Comparison of ENCODE assay signal across 9 cellular contexts in the genomic region with DNA sequence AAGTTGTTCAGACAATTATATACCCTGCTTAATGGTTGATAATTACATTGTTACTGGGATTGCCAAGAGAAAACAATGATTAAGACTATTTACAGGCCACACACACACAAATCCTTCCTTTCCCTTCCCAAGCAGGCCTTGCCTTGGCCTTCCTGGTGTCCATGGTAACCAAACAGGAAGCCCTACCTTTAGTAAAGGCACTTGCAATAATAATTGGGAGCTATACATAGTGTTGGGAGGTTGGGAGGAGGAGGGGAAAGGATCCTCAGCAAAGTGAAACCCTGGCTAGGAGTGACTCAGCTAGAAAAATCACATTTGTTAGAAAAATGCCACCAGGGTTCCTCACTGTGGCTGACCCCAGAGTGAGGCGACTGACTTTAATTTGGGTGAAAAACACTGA.
DNase-seq lines count a peak whose midpoint lies in the region; ATAC-seq and TF ChIP-seq lines count a peak whose summit lies in the region.
"Had no signal": no experiment of that assay in that cellular context is flagged by ENCODE, and none has a peak within 500 bp of the region (broad histone marks: within the 10 kb centered on the region; RNA-seq: fewer than 3 reads in every experiment).

No MANE protein-coding gene starts in this region.

- ATAC-seq in GM19452 (IDR thresholded peaks at IDR 0.05; ENCODE audit: unreplicated experiment), result no peak
- ATAC-seq: left lobe of liver had no signal

- H3K9me3 Mint-ChIP-seq in activated naive CD4-positive, alpha-beta T cell treated with anti-CD3 and anti-CD28 coated beads for 36 hours, result no peaks in the 10 kb centered on the region

- H3K4me1 Mint-ChIP-seq in activated naive CD4-positive, alpha-beta T cell treated with anti-CD3 and anti-CD28 coated beads for 36 hours (ENCODE audit: low read depth), result peaks cover 44% of the 10 kb centered on the region

- peak overlapping the region; percentile 46; the same call in 1 of the 2 replicates for H3K9ac ChIP-seq in HUES64 (ENCODE audit: low read depth, low read length)

- peak; percentile 76 for DNase-seq in A172 (ENCODE audit: low spot score)
- DNase-seq in kidney glomerular epithelial cell (lab: John Stamatoyannopoulos, UW), result peak; percentile 47
- DNase-seq in activated gamma-delta T cell treated with Interleukin-2 at 50 U/mL for 16 hours, result no peak
- DNase-seq in activated naive CD4-positive, alpha-beta T cell treated with anti-CD3 and anti-CD28 coated beads for 36 hours, result no peak
- no peak for DNase-seq in activated CD8-positive, alpha-beta memory T cell treated with anti-CD3 and anti-CD28 coated beads for 24 hours

- no peaks in the 10 kb centered on the region for H3K9me3 ChIP-seq in HUES64 (ENCODE audit: insufficient read depth, low read depth, low read length)

- H3K27ac ChIP-seq in HUES64 (ENCODE audit: low read depth, low read length), result peak overlapping the region; percentile 59
- H3K27ac ChIP-seq in VCaP, result peak overlapping the region; percentile 76

- no peaks in the 10 kb centered on the region for H3K27me3 Mint-ChIP-seq in activated naive CD4-positive, alpha-beta T cell treated with anti-CD3 and anti-CD28 coated beads for 36 hours (ENCODE audit: low read depth)

- H3K27ac Mint-ChIP-seq in activated naive CD4-positive, alpha-beta T cell treated with anti-CD3 and anti-CD28 coated beads for 36 hours, result no peak overlapping the region

- intact Hi-C loops in activated naive CD4-positive, alpha-beta T cell treated with anti-CD3 and anti-CD28 coated beads for 36 hours (cut with micrococcal nuclease), result no loop called here

- H3K36me3 Mint-ChIP-seq in activated naive CD4-positive, alpha-beta T cell treated with anti-CD3 and anti-CD28 coated beads for 36 hours (ENCODE audit: low read depth), result no peaks in the 10 kb centered on the region

- TF ChIP-seq CTCF in VCaP (conservative IDR thresholded peaks at IDR 0.05), result no peak

- WGBS in HUES64, result 73% methylated on average over 1 of the region's 1 CpG

- H3K36me3 ChIP-seq in HUES64 (ENCODE audit: insufficient read depth, low read length), result no peaks in the 10 kb centered on the region

- CTCF ChIA-PET in activated naive CD4-positive, alpha-beta T cell treated with anti-CD3 and anti-CD28 coated beads for 36 hours (lab: Charles Lee), result interaction anchor here (1.0 to 2.6 kb wide), 7 partner anchors 9 to 148 kb away, joined by 3 to 11 read pairs (median 4); no protein-coding TSS in a partner anchor

- no peaks in the 10 kb centered on the region for H3K27me3 ChIP-seq in HUES64 (ENCODE audit: insufficient read depth, low read length)

- no peak overlapping the region for H3K4me3 Mint-ChIP-seq in activated naive CD4-positive, alpha-beta T cell treated with anti-CD3 and anti-CD28 coated beads for 36 hours

- H3K4me3 ChIP-seq in HUES64 (ENCODE audit: low read length), result no peak overlapping the region

- peaks cover 24% of the 10 kb centered on the region for H3K4me1 ChIP-seq in HUES64 (ENCODE audit: insufficient read depth, low read length)

Comparison
In these comparisons a context has a peak if more than half of its experiments do, and no peak if none do; other contexts are left out.
1. DNase-seq: peak in A172 (single experiment) and kidney glomerular epithelial cell (single experiment); none in activated gamma-delta T cell treated with Interleukin-2 at 50 U/mL for 16 hours (single experiment), activated naive CD4-positive, alpha-beta T cell treated with anti-CD3 and anti-CD28 coated beads for 36 hours (single experiment) and activated CD8-positive, alpha-beta memory T cell treated with anti-CD3 and anti-CD28 coated beads for 24 hours (single experiment).